ENCODE assay signal across 1 cellular context in genomic region chrX:102067966-102068723, GRCh38.
TF ChIP-seq lines count a peak whose summit lies in the region.

No MANE protein-coding gene starts in this region.

TF ChIP-seq in K562, 482 proteins besides CTCF, POLR2A, EP300 and RAD21:
- TF ChIP-seq TCF7 (IDR thresholded peaks at IDR 0.05; ENCODE audit: borderline replicate concordance) (no peak), HMG20B (CRISPR knock-in tag; IDR thresholded peaks at IDR 0.05) (no peak), ZNF707 (CRISPR knock-in tag; conservative IDR thresholded peaks at IDR 0.05) (no peak), SMC3 (conservative IDR thresholded peaks at IDR 0.05; ENCODE audit: insufficient read depth, low read depth, low read length) (0 out of 2 replicates have a peak, but pooled peaks have one; percentile 3), TGIF2 (CRISPR knock-in tag; IDR thresholded peaks at IDR 0.05) (no peak)
TF ChIP-seq in K562: peak in this region for 1.
